ENCODE assay signal across 8 cellular contexts in the genomic region with DNA sequence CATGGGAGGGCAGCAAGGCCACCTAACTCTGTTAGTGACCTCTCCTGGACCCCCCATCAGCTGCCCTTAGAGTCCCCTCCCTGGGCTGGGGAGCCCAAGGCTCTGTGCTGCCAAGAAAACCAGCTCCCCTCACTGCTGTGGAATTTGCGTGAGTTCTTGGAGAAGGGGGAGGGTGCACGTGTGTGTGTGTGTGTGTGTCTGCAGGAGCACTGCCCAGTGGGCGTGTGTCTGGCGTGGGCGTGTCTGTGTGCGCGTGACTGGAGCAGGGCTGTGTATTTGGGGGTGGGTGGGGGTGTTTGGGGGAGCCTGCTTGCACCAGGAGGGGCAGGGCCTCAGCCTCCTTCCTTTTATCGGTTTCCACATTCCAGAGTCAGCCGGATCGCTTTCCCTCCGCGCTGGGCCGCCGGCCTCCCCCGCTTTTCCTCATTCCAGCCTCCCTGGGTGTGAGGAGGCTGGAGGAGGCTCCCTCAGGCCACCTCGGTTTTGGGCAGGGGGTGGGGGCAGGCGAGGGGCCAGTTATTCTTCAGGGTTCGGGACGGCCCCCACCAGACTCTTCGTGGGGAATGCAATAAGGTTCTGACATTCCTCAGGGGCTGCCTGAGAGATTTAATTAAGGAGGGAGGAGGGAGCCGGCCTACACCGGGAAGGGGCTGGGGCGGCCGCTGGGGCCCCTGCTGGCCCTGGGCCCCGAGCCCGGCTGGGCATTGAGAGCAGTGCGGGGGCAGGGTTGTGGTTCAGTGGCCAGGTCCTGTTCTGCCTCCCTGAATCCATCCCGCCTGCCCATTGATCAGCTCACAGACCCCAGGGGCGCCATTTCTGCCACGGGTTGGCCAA. TPM values are rescaled to one million over a fixed set of nuclear protein-coding genes. Genes with fewer than 3 reads are reported as not detected.
DNase-seq lines count a peak whose midpoint lies in the region; ATAC-seq and TF ChIP-seq lines count a peak whose summit lies in the region.

No MANE protein-coding gene starts in this region.

- intact Hi-C loops in vagina (cut with DNase I) = no loop called here

- H3K4me1 ChIP-seq in ectodermal cell (ENCODE audit: control insufficient read depth, insufficient read depth, low read length) (peaks cover 65% of the 10 kb centered on the region), vagina (peaks cover 93% of the 10 kb centered on the region)

- ATAC-seq in HG03108 (IDR thresholded peaks at IDR 0.05; ENCODE audit: unreplicated experiment) = no peak

- H3K36me3 ChIP-seq in ectodermal cell (ENCODE audit: control insufficient read depth, insufficient read depth, low read length) (no peaks in the 10 kb centered on the region), vagina (no peaks in the 10 kb centered on the region)

- H3K4me3 ChIP-seq in LNCaP clone FGC (ENCODE audit: low read depth, low read length) (peak overlapping the region; percentile 96), ectodermal cell (ENCODE audit: insufficient read depth, low read depth, low read length) (peak overlapping the region; percentile 53), vagina (peak overlapping the region; percentile 56 to 92)

- TF ChIP-seq CTCF in LNCaP clone FGC (IDR thresholded peaks at IDR 0.05; ENCODE audit: control insufficient read depth, extremely low read depth, insufficient read depth) (no peak), vagina (IDR thresholded peaks at IDR 0.05) (no peak)

- H3K27ac ChIP-seq in ectodermal cell (ENCODE audit: insufficient read depth, low read depth, low read length, poor library complexity, severe bottlenecking) (peak overlapping the region; percentile 80), vagina (peak overlapping the region; percentile 91)

- H3K9me3 ChIP-seq in ectodermal cell (ENCODE audit: control insufficient read depth, low read length) (no peaks in the 10 kb centered on the region), vagina (no peaks in the 10 kb centered on the region)

- WGBS in ectodermal cell, 2 experiments = 11 to 15% methylated on average over 30 of the region's 30 CpGs

- H3K27me3 ChIP-seq in ectodermal cell (ENCODE audit: control insufficient read depth, insufficient read depth, low read length, poor library complexity, severe bottlenecking) (peaks cover 4% of the 10 kb centered on the region), vagina (no peaks in the 10 kb centered on the region)

- TF ChIP-seq POLR2A in vagina (IDR thresholded peaks at IDR 0.05) = peak in 1 of 2 donors; percentile 18

- DNase-seq in A172 (ENCODE audit: low spot score) (peak; percentile 80), LNCaP clone FGC (ENCODE audit: low read depth) (no peak), medulla oblongata (ENCODE audit: extremely low spot score) (peak; percentile 67), vagina (ENCODE audit: extremely low spot score in 2 of 2) (peak in 1 of 2 donors; percentile 97), NCI-H128 (lab: John Stamatoyannopoulos, UW; ENCODE audit: unreplicated experiment) (no peak), SKM-1 treated with dmso at 0.1 percent for 144 hours (lab: John Stamatoyannopoulos, UW; ENCODE audit: unreplicated experiment) (no peak)

RNA-seq across cellular contexts. Expression of a gene that starts 2.5 kb away (rescaled TPM):
- 87.4 and 100 TPM in 2 replicates for total RNA-seq in A172 (2014; rRNA removed; shearing (Covaris generic))
- polyA plus RNA-seq in ectodermal cell (2013, experiment 1 of 4) = 16.2 TPM
- 13.3 TPM for polyA plus RNA-seq in ectodermal cell (2013, experiment 2 of 4)
- polyA plus RNA-seq in ectodermal cell (2013, experiment 3 of 4) = 14.9 TPM
- polyA plus RNA-seq in ectodermal cell (2013, experiment 4 of 4) = 16.3 TPM
- 37.6 TPM for total RNA-seq in vagina

RNA-seq across cellular contexts. Expression of a gene that starts 23.0 kb away (rescaled TPM):
- 46.8 and 116 TPM in 2 replicates for total RNA-seq in A172 (2014; rRNA removed; shearing (Covaris generic))
- 40.9 TPM for polyA plus RNA-seq in ectodermal cell (2013, experiment 1 of 4)
- 41.8 TPM for polyA plus RNA-seq in ectodermal cell (2013, experiment 2 of 4)
- 46.4 TPM for polyA plus RNA-seq in ectodermal cell (2013, experiment 3 of 4)
- polyA plus RNA-seq in ectodermal cell (2013, experiment 4 of 4) = 47.3 TPM
- 76.1 TPM for total RNA-seq in vagina

RNA-seq across cellular contexts. Expression of a gene that starts 42.3 kb away (rescaled TPM):
- 16.5 and 21.0 TPM in 2 replicates for total RNA-seq in A172 (2014; rRNA removed; shearing (Covaris generic))
- 14.3 TPM for polyA plus RNA-seq in ectodermal cell (2013, experiment 1 of 4)
- 17.3 TPM for polyA plus RNA-seq in ectodermal cell (2013, experiment 2 of 4)
- polyA plus RNA-seq in ectodermal cell (2013, experiment 3 of 4) = 13.8 TPM
- polyA plus RNA-seq in ectodermal cell (2013, experiment 4 of 4) = 15.1 TPM
- 30.9 TPM for total RNA-seq in vagina

RNA-seq across cellular contexts. Expression of a gene that starts 51.5 kb away (rescaled TPM):
- 86.7 and 91.9 TPM in 2 replicates for total RNA-seq in A172 (2014; rRNA removed; shearing (Covaris generic))
- polyA plus RNA-seq in ectodermal cell (2013, experiment 1 of 4) = 39.7 TPM
- polyA plus RNA-seq in ectodermal cell (2013, experiment 2 of 4) = 42.9 TPM
- 38.2 TPM for polyA plus RNA-seq in ectodermal cell (2013, experiment 3 of 4)
- polyA plus RNA-seq in ectodermal cell (2013, experiment 4 of 4) = 34.1 TPM
- 33.6 TPM for total RNA-seq in vagina

RNA-seq across cellular contexts. Expression of a gene that starts 58.3 kb away (rescaled TPM):
- 3.2 and 5.7 TPM in 2 replicates for total RNA-seq in A172 (2014; rRNA removed; shearing (Covaris generic))
- 10.6 TPM for polyA plus RNA-seq in ectodermal cell (2013, experiment 1 of 4)
- polyA plus RNA-seq in ectodermal cell (2013, experiment 2 of 4) = 10.8 TPM
- 9.1 TPM for polyA plus RNA-seq in ectodermal cell (2013, experiment 3 of 4)
- 10.0 TPM for polyA plus RNA-seq in ectodermal cell (2013, experiment 4 of 4)
- 6.9 TPM for total RNA-seq in vagina

Comparison
In these comparisons a context has a peak if more than half of its experiments do, and no peak if none do; other contexts are left out.
1. DNase-seq: peak in A172 (single experiment) and medulla oblongata (single experiment); none in LNCaP clone FGC (single experiment), NCI-H128 (single experiment) and SKM-1 treated with dmso at 0.1 percent for 144 hours (single experiment).
2. Peak in every context shown above with its lines, with median percentiles within 50 percentile points of each other: H3K4me3 ChIP-seq.